8 cellular contexts compared by ENCODE assay signal in genomic region chr22:29766632-29767288, GRCh38.
A peak's percentile ranks its signal among the peaks of the same experiment; 100 is the strongest.
DNase-seq lines count a peak whose midpoint lies in the region; ATAC-seq and TF ChIP-seq lines count a peak whose summit lies in the region.

Gene ZMAT5 (minus strand): TSS chr22:29767007. CDS start chr22:29748544, 18,463 bp downstream.

- H3K4me1 Mint-ChIP-seq in activated naive CD4-positive, alpha-beta T cell treated with anti-CD3 and anti-CD28 coated beads, Interleukin-2, amount 50 U/mL, for 24 hours: peaks cover 39% of the 10 kb centered on the region

- no peaks in the 10 kb centered on the region for H3K9me3 Mint-ChIP-seq in activated naive CD4-positive, alpha-beta T cell treated with anti-CD3 and anti-CD28 coated beads, Interleukin-2, amount 50 U/mL, for 24 hours

- peak within 1 kb of the TSS; percentile 99 for H3K4me3 Mint-ChIP-seq in activated naive CD4-positive, alpha-beta T cell treated with anti-CD3 and anti-CD28 coated beads, Interleukin-2, amount 50 U/mL, for 24 hours

- DNase-seq in GM04503 (ENCODE audit: low read depth): peak; percentile 82
- peak; percentile 96 for DNase-seq in NCI-H1092 (lab: John Stamatoyannopoulos, UW)
- peak; percentile 97 for DNase-seq in germinal center (ENCODE audit: low spot score)
- DNase-seq in non-pigmented ciliary epithelial cell (ENCODE audit: low read depth): peak; percentile 91
- peak; percentile 98 for DNase-seq in superior temporal gyrus (ENCODE audit: extremely low spot score)

- ATAC-seq in HG02571 (IDR thresholded peaks at IDR 0.05; ENCODE audit: unreplicated experiment) (peak; percentile 86), SK-N-SH treated with all-trans-retinoic acid at 6 μM for 48 hours (peak; percentile 99)

- no peaks in the 10 kb centered on the region for H3K27me3 Mint-ChIP-seq in activated naive CD4-positive, alpha-beta T cell treated with anti-CD3 and anti-CD28 coated beads, Interleukin-2, amount 50 U/mL, for 24 hours

- H3K36me3 Mint-ChIP-seq in activated naive CD4-positive, alpha-beta T cell treated with anti-CD3 and anti-CD28 coated beads, Interleukin-2, amount 50 U/mL, for 24 hours: peaks cover 6% of the 10 kb centered on the region

- H3K27ac Mint-ChIP-seq in activated naive CD4-positive, alpha-beta T cell treated with anti-CD3 and anti-CD28 coated beads, Interleukin-2, amount 50 U/mL, for 24 hours: peak within 1 kb of the TSS; percentile 99

TF ChIP-seq in SK-N-SH treated with all-trans-retinoic acid at 6 μM for 48 hours, 23 proteins besides CTCF, POLR2A, EP300 and RAD21:
- TF ChIP-seq ZNF565 (CRISPR knock-in tag; conservative IDR thresholded peaks at IDR 0.05; ENCODE audit: low read depth) (no peak), TOX (CRISPR knock-in tag; IDR thresholded peaks at IDR 0.05; ENCODE audit: borderline replicate concordance) (no peak), SNAI2 (CRISPR knock-in tag; IDR thresholded peaks at IDR 0.05) (no peak), RARB (CRISPR knock-in tag; IDR thresholded peaks at IDR 0.05) (no peak), CREB5 (CRISPR knock-in tag; IDR thresholded peaks at IDR 0.05; ENCODE audit: low read depth) (no peak), PPARA (CRISPR knock-in tag; IDR thresholded peaks at IDR 0.05; ENCODE audit: borderline replicate concordance) (no peak)

Comparison
In these comparisons a context has a peak if more than half of its experiments do, and no peak if none do; other contexts are left out.
1. Peak in every context shown above with its lines: DNase-seq and ATAC-seq.